25 cellular contexts compared by ENCODE assay signal in genomic region chr11:14070866-14071265, GRCh38.
"Had no signal": no experiment of that assay in that cellular context is flagged by ENCODE, and none has a peak within 500 bp of the region (broad histone marks: within the 10 kb centered on the region; RNA-seq: fewer than 3 reads in every experiment).

No MANE protein-coding gene starts in this region.

- H3K4me1 ChIP-seq: gastrocnemius medialis, prostate gland, right atrium auricular region, tibial nerve had no signal

- H3K27ac Mint-ChIP-seq: memory B cell; mesothelial cell of epicardium; natural killer cell treated with Interleukin-12 subunit alpha and Interleukin-12 subunit beta and Interleukin-15 and Interleukin-18, amount 100 ng/mL, for 72 hours; neural progenitor cell; stimulated activated effector memory CD8-positive, alpha-beta T cell treated with anti-CD3 and anti-CD28 coated beads, Interleukin-12 subunit alpha, Interleukin-12 subunit beta, amount 100 ng/mL, for 72 hours had no signal

- ATAC-seq: gastrocnemius medialis; heart left ventricle; left lobe of liver; mucosa of descending colon; natural killer cell treated with Interleukin-12 subunit alpha and Interleukin-12 subunit beta and Interleukin-15 and Interleukin-18, amount 100 ng/mL, for 72 hours; sciatic nerve; stimulated activated effector memory CD8-positive, alpha-beta T cell treated with anti-CD3 and anti-CD28 coated beads, Interleukin-12 subunit alpha, Interleukin-12 subunit beta, amount 100 ng/mL, for 72 hours; stimulated activated naive CD8-positive, alpha-beta T cell treated with anti-CD3 and anti-CD28 coated beads, Interleukin-15, Interleukin-2, amounts not matched to agents 100 U/mL and 50 U/mL, for 24 hours had no signal

- H3K9me3 Mint-ChIP-seq: memory B cell; mesothelial cell of epicardium; natural killer cell treated with Interleukin-12 subunit alpha and Interleukin-12 subunit beta and Interleukin-15 and Interleukin-18, amount 100 ng/mL, for 72 hours; neural progenitor cell; stimulated activated effector memory CD8-positive, alpha-beta T cell treated with anti-CD3 and anti-CD28 coated beads, Interleukin-12 subunit alpha, Interleukin-12 subunit beta, amount 100 ng/mL, for 72 hours had no signal

- H3K4me1 Mint-ChIP-seq: memory B cell, mesothelial cell of epicardium had no signal

- H3K36me3 Mint-ChIP-seq: memory B cell; mesothelial cell of epicardium; naive B cell; natural killer cell treated with Interleukin-12 subunit alpha and Interleukin-12 subunit beta and Interleukin-15 and Interleukin-18, amount 100 ng/mL, for 72 hours; neural progenitor cell; stimulated activated effector memory CD8-positive, alpha-beta T cell treated with anti-CD3 and anti-CD28 coated beads, Interleukin-12 subunit alpha, Interleukin-12 subunit beta, amount 100 ng/mL, for 72 hours had no signal

- H3K4me3 Mint-ChIP-seq: memory B cell; mesothelial cell of epicardium; naive B cell; natural killer cell treated with Interleukin-12 subunit alpha and Interleukin-12 subunit beta and Interleukin-15 and Interleukin-18, amount 100 ng/mL, for 72 hours; neural progenitor cell; stimulated activated effector memory CD8-positive, alpha-beta T cell treated with anti-CD3 and anti-CD28 coated beads, Interleukin-12 subunit alpha, Interleukin-12 subunit beta, amount 100 ng/mL, for 72 hours had no signal

- H2AFZ ChIP-seq: hepatocyte, neural progenitor cell had no signal

- DNase-seq: foreskin fibroblast; gastrocnemius medialis; heart left ventricle; kidney; mucosa of descending colon; naive B cell; stimulated activated CD4-positive, alpha-beta T cell treated with anti-CD3 and anti-CD28 coated beads, Interleukin-2, amount 100 ng/mL, for 24 hours; stimulated activated CD4-positive, alpha-beta T cell treated with anti-CD3 and anti-CD28 coated beads, Interleukin-4, amount 100 ng/mL, for 24 hours; stimulated activated naive CD8-positive, alpha-beta T cell treated with anti-CD3 and anti-CD28 coated beads, Interleukin-15, Interleukin-2, amounts not matched to agents 100 U/mL and 50 U/mL, for 24 hours; upper lobe of left lung had no signal

- H3K9me3 ChIP-seq: gastrocnemius medialis, heart left ventricle, mucosa of descending colon, prostate gland, right atrium auricular region, thoracic aorta, tibial nerve, upper lobe of left lung had no signal

- H3K27me3 ChIP-seq: gastrocnemius medialis, heart left ventricle, hepatocyte, neural progenitor cell, right atrium auricular region, tibial nerve, upper lobe of left lung had no signal

- H3K4me2 ChIP-seq: hepatocyte, neural progenitor cell had no signal

- H3K4me3 ChIP-seq: coronary artery, gastrocnemius medialis, heart left ventricle, hepatocyte, lung, mucosa of descending colon, neural progenitor cell, prostate gland, right atrium auricular region, thoracic aorta, tibial nerve, upper lobe of left lung had no signal

- FAIRE-seq: kidney, urothelium cell line had no signal

- H3K36me3 ChIP-seq: gastrocnemius medialis, heart left ventricle, neural progenitor cell, prostate gland, right atrium auricular region, thoracic aorta, tibial nerve, upper lobe of left lung had no signal

- H3K27ac ChIP-seq: coronary artery, gastrocnemius medialis, heart left ventricle, hepatocyte, neural progenitor cell, prostate gland, right atrium auricular region, thoracic aorta, tibial nerve, upper lobe of left lung had no signal

- H3K79me2 ChIP-seq: hepatocyte had no signal
